Comparison of ENCODE assay signal across 2 cellular contexts in genomic region chr11:1052133-1053011, GRCh38.
TF ChIP-seq lines count a peak whose summit lies in the region.

No MANE protein-coding gene starts in this region.

TF ChIP-seq in SK-N-SH, 30 proteins besides CTCF, POLR2A, EP300 and RAD21 (continued from another document):
- TF ChIP-seq REST (IDR thresholded peaks at IDR 0.05; ENCODE audit: low read depth, low read length) (no peak), YY1 (IDR thresholded peaks at IDR 0.05; ENCODE audit: low read depth) (no peak), SMC3 (IDR thresholded peaks at IDR 0.05; ENCODE audit: low read depth, low read length) (no peak), SIN3A (IDR thresholded peaks at IDR 0.05; ENCODE audit: borderline replicate concordance, low read depth, low read length) (no peak), MAX (IDR thresholded peaks at IDR 0.05; ENCODE audit: low read depth) (no peak), JUND (IDR thresholded peaks at IDR 0.05) (no peak)
TF ChIP-seq in SK-N-SH: peak in this region for 0.

TF ChIP-seq in SK-N-SH treated with all-trans-retinoic acid at 6 μM for 48 hours, 23 proteins besides CTCF, POLR2A, EP300 and RAD21 (continued from another document):
- no peak for TF ChIP-seq CREB5 (CRISPR knock-in tag; IDR thresholded peaks at IDR 0.05; ENCODE audit: low read depth)
- TF ChIP-seq SNAI2 (CRISPR knock-in tag; IDR thresholded peaks at IDR 0.05): no peak
- TF ChIP-seq ZC3H10 (CRISPR knock-in tag; IDR thresholded peaks at IDR 0.05): no peak
- TF ChIP-seq RARB (CRISPR knock-in tag; IDR thresholded peaks at IDR 0.05): no peak
- no peak for TF ChIP-seq ZFP3 (CRISPR knock-in tag; IDR thresholded peaks at IDR 0.05)
- TF ChIP-seq PATZ1 (CRISPR knock-in tag; IDR thresholded peaks at IDR 0.05; ENCODE audit: borderline replicate concordance): no peak
- no peak for TF ChIP-seq ZFP30 (CRISPR knock-in tag; IDR thresholded peaks at IDR 0.05)
- no peak for TF ChIP-seq CSRNP3 (CRISPR knock-in tag; IDR thresholded peaks at IDR 0.05)
- no peak for TF ChIP-seq GLIS3 (CRISPR knock-in tag; IDR thresholded peaks at IDR 0.05)
